1 cellular context compared by ENCODE assay signal in genomic region chr12:3976351-3976938, GRCh38.
TF ChIP-seq lines count a peak whose summit lies in the region.

No MANE protein-coding gene starts in this region.

TF ChIP-seq in WTC11, 78 proteins besides CTCF, POLR2A, EP300 and RAD21:
- TF ChIP-seq ZNF281 (CRISPR knock-in tag; IDR thresholded peaks at IDR 0.05) (no peak), HMGA2 (CRISPR knock-in tag; IDR thresholded peaks at IDR 0.05) (no peak), JUN (CRISPR knock-in tag; IDR thresholded peaks at IDR 0.05) (no peak), ZNF671 (CRISPR knock-in tag; IDR thresholded peaks at IDR 0.05) (no peak), SP1 (CRISPR knock-in tag; conservative IDR thresholded peaks at IDR 0.05) (no peak), NFATC4 (CRISPR knock-in tag; IDR thresholded peaks at IDR 0.05) (no peak), IRF1 (CRISPR knock-in tag; IDR thresholded peaks at IDR 0.05) (no peak), RORB (CRISPR knock-in tag; IDR thresholded peaks at IDR 0.05) (no peak), AFF4 (CRISPR knock-in tag; IDR thresholded peaks at IDR 0.05; ENCODE audit: borderline replicate concordance) (no peak), NR3C1 (CRISPR knock-in tag; conservative IDR thresholded peaks at IDR 0.05; ENCODE audit: low read depth) (no peak), STAT6 (CRISPR knock-in tag; conservative IDR thresholded peaks at IDR 0.05; ENCODE audit: low read depth) (no peak), PREB (CRISPR knock-in tag; IDR thresholded peaks at IDR 0.05; ENCODE audit: borderline replicate concordance) (no peak), ATF3 (CRISPR knock-in tag; conservative IDR thresholded peaks at IDR 0.05) (no peak), ESRRA (CRISPR knock-in tag; IDR thresholded peaks at IDR 0.05; ENCODE audit: borderline replicate concordance) (no peak), ZBTB21 (CRISPR knock-in tag; IDR thresholded peaks at IDR 0.05; ENCODE audit: borderline replicate concordance) (no peak), SOX15 (CRISPR knock-in tag; IDR thresholded peaks at IDR 0.05) (no peak)
